1 cellular context compared by ENCODE assay signal in genomic region chr14:44952391-44953110, GRCh38.
TF ChIP-seq lines count a peak whose summit lies in the region.

No MANE protein-coding gene starts in this region.

TF ChIP-seq in K562, 482 proteins besides CTCF, POLR2A, EP300 and RAD21:
- TF ChIP-seq POLR2AphosphoS2 (IDR thresholded peaks at IDR 0.05; ENCODE audit: low read length) (no peak), ZNF121 (CRISPR knock-in tag; conservative IDR thresholded peaks at IDR 0.05) (peak; percentile 59), DPF2 (IDR thresholded peaks at IDR 0.05) (no peak)
